In genomic region chr11:118263694-118264567, GRCh38 we compare ENCODE assay signal across 8 cellular contexts. TPM values are rescaled to one million over a fixed set of nuclear protein-coding genes. Genes with fewer than 3 reads are reported as not detected.
DNase-seq lines count a peak whose midpoint lies in the region; ATAC-seq, FAIRE-seq and TF ChIP-seq lines count a peak whose summit lies in the region.

MPZL2 (minus strand) TSS chr11:118264297; CDS start chr11:118264153, 144 bp downstream.

- peak; percentile 78 for TF ChIP-seq POLR2A in prostate gland (IDR thresholded peaks at IDR 0.05)

- H3K9me3 ChIP-seq in prostate gland: no peaks in the 10 kb centered on the region

- peak within 1 kb of the TSS; percentile 42 to 51 for H3K4me3 ChIP-seq in prostate gland

- H3K27me3 ChIP-seq in prostate gland (replicated peaks; ENCODE audit: insufficient read depth): no peaks in the 10 kb centered on the region

- DNase-seq in activated CD4-positive, alpha-beta T cell treated with anti-CD3 and anti-CD28 coated beads for 4 hours: peak; percentile 23 to 35
- DNase-seq in activated CD4-positive, alpha-beta T cell treated with anti-CD3 and anti-CD28 coated beads for 1 hour: no peak
- peak; percentile 43 to 58 for DNase-seq in activated CD4-positive, alpha-beta T cell treated with anti-CD3 and anti-CD28 coated beads, Interleukin-2, amount 50 U/mL, for 48 hours
- DNase-seq in Right ventricle myocardium superior (peak; percentile 52), prostate gland (ENCODE audit: low spot score) (peak; percentile 90), SKM-1 treated with dmso at 0.1 percent for 144 hours (lab: John Stamatoyannopoulos, UW; ENCODE audit: unreplicated experiment) (no peak), SHP77 (lab: John Stamatoyannopoulos, UW) (no peak), RCC 7860 (ENCODE audit: low spot score) (no peak)

- no peaks in the 10 kb centered on the region for H3K36me3 ChIP-seq in prostate gland

- FAIRE-seq in RCC 7860 (lab: Jason Lieb, UNC): no peak

- 2% methylated on average over 19 of the region's 19 CpGs for WGBS in prostate gland

- H3K4me1 ChIP-seq in prostate gland (replicated peaks): no peaks in the 10 kb centered on the region

- H3K27ac ChIP-seq in prostate gland: peak within 1 kb of the TSS; percentile 84 to 90

- intact Hi-C loops in Right ventricle myocardium superior (cut with DNase I): no loop called here
- intact Hi-C loops in prostate gland (cut with DNase I): no loop called here

- peak; percentile 84 for ATAC-seq in Right ventricle myocardium superior (ENCODE audit: poor library complexity)

- peak in 2 of 4 experiments; percentile 10 to 23 for TF ChIP-seq CTCF in prostate gland (IDR thresholded peaks at IDR 0.05)

RNA-seq across cellular contexts. Expression of gene MPZL2, which starts in this region (rescaled TPM):
- total RNA-seq in Right ventricle myocardium superior (9.8 TPM), prostate gland (100 to 1,000 TPM in 1 of 2 donors, 10 to 100 TPM in 1; 73.7 to 103 TPM)

Comparison
In these comparisons a context has a peak if more than half of its experiments do, and no peak if none do; other contexts are left out.
1. DNase-seq: peak in activated CD4-positive, alpha-beta T cell treated with anti-CD3 and anti-CD28 coated beads for 4 hours (2 of 2), activated CD4-positive, alpha-beta T cell treated with anti-CD3 and anti-CD28 coated beads, Interleukin-2, amount 50 U/mL, for 48 hours (2 of 2), Right ventricle myocardium superior (single experiment) and prostate gland (single experiment); none in activated CD4-positive, alpha-beta T cell treated with anti-CD3 and anti-CD28 coated beads for 1 hour (single experiment), SKM-1 treated with dmso at 0.1 percent for 144 hours (single experiment), SHP77 (0 of 2) and RCC 7860 (single experiment).